ENCODE assay signal across 1 cellular context in genomic region chr20:49889943-49890650, GRCh38.
TF ChIP-seq lines count a peak whose summit lies in the region.

No MANE protein-coding gene starts in this region.

TF ChIP-seq in A549, 52 proteins besides CTCF, POLR2A, EP300 and RAD21 (continued from another document):
- TF ChIP-seq PBX3 (IDR thresholded peaks at IDR 0.05) (no peak), CBX8 (IDR thresholded peaks at IDR 0.05) (no peak)
- TF ChIP-seq, protein P1, sequence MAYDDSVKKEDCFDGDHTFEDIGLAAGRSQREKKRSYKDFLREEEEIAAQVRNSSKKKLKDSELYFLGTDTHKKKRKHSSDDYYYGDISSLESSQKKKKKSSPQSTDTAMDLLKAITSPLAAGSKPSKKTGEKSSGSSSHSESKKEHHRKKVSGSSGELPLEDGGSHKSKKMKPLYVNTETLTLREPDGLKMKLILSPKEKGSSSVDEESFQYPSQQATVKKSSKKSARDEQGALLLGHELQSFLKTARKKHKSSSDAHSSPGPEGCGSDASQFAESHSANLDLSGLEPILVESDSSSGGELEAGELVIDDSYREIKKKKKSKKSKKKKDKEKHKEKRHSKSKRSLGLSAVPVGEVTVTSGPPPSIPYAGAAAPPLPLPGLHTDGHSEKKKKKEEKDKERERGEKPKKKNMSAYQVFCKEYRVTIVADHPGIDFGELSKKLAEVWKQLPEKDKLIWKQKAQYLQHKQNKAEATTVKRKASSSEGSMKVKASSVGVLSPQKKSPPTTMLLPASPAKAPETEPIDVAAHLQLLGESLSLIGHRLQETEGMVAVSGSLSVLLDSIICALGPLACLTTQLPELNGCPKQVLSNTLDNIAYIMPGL (CRISPR knock-in tag; IDR thresholded peaks at IDR 0.05; ENCODE audit: borderline replicate concordance) = no peak
